1 cellular context compared by ENCODE assay signal in the genomic region with DNA sequence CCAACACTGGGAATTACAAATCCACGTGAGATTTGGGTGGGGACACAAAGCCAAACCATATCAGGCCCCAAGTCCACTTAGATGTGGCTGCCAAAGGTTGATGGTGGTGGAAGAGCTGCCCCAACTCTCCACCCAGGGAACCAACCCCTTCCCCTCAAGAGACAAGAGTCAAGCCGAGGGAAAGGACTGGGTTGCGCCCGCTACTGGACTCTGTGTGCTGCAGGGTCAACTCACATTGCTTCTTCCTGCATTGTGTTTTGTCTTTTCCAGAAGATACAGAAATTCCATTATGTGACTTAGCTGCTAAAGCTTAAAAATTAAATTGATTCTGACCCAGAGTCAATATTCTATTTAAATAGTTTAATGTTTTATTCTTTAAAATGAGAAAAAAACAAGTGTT.
TF ChIP-seq lines count a peak whose summit lies in the region.

No MANE protein-coding gene starts in this region.

TF ChIP-seq in GM23338, 12 proteins besides CTCF, POLR2A, EP300 and RAD21 (continued from another document):
- TF ChIP-seq, protein P1, sequence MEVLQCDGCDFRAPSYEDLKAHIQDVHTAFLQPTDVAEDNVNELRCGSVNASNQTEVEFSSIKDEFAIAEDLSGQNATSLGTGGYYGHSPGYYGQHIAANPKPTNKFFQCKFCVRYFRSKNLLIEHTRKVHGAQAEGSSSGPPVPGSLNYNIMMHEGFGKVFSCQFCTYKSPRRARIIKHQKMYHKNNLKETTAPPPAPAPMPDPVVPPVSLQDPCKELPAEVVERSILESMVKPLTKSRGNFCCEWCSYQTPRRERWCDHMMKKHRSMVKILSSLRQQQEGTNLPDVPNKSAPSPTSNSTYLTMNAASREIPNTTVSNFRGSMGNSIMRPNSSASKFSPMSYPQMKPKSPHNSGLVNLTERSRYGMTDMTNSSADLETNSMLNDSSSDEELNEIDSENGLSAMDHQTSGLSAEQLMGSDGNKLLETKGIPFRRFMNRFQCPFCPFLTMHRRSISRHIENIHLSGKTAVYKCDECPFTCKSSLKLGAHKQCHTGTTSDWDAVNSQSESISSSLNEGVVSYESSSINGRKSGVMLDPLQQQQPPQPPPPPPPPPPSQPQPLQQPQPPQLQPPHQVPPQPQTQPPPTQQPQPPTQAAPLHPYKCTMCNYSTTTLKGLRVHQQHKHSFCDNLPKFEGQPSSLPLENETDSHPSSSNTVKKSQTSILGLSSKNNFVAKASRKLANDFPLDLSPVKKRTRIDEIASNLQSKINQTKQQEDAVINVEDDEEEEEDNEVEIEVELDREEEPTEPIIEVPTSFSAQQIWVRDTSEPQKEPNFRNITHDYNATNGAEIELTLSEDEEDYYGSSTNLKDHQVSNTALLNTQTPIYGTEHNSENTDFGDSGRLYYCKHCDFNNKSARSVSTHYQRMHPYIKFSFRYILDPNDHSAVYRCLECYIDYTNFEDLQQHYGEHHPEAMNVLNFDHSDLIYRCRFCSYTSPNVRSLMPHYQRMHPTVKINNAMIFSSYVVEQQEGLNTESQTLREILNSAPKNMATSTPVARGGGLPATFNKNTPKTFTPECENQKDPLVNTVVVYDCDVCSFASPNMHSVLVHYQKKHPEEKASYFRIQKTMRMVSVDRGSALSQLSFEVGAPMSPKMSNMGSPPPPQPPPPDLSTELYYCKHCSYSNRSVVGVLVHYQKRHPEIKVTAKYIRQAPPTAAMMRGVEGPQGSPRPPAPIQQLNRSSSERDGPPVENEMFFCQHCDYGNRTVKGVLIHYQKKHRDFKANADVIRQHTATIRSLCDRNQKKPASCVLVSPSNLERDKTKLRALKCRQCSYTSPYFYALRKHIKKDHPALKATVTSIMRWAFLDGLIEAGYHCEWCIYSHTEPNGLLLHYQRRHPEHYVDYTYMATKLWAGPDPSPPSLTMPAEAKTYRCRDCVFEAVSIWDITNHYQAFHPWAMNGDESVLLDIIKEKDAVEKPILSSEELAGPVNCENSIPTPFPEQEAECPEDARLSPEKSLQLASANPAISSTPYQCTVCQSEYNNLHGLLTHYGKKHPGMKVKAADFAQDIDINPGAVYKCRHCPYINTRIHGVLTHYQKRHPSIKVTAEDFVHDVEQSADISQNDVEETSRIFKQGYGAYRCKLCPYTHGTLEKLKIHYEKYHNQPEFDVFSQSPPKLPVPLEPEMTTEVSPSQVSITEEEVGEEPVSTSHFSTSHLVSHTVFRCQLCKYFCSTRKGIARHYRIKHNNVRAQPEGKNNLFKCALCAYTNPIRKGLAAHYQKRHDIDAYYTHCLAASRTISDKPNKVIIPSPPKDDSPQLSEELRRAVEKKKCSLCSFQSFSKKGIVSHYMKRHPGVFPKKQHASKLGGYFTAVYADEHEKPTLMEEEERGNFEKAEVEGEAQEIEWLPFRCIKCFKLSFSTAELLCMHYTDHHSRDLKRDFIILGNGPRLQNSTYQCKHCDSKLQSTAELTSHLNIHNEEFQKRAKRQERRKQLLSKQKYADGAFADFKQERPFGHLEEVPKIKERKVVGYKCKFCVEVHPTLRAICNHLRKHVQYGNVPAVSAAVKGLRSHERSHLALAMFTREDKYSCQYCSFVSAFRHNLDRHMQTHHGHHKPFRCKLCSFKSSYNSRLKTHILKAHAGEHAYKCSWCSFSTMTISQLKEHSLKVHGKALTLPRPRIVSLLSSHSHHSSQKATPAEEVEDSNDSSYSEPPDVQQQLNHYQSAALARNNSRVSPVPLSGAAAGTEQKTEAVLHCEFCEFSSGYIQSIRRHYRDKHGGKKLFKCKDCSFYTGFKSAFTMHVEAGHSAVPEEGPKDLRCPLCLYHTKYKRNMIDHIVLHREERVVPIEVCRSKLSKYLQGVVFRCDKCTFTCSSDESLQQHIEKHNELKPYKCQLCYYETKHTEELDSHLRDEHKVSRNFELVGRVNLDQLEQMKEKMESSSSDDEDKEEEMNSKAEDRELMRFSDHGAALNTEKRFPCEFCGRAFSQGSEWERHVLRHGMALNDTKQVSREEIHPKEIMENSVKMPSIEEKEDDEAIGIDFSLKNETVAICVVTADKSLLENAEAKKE (CRISPR knock-in tag; IDR thresholded peaks at IDR 0.05) = no peak
- TF ChIP-seq EZH2 (IDR thresholded peaks at IDR 0.05; ENCODE audit: low read depth, unreplicated experiment) = no peak
- TF ChIP-seq EZH2phosphoT487 (IDR thresholded peaks at IDR 0.05; ENCODE audit: unreplicated experiment) = no peak
- TF ChIP-seq CREB1 (CRISPR knock-in tag; IDR thresholded peaks at IDR 0.05; ENCODE audit: low read depth) = no peak
- no peak for TF ChIP-seq ETS1 (IDR thresholded peaks at IDR 0.05)
